In the genomic region with DNA sequence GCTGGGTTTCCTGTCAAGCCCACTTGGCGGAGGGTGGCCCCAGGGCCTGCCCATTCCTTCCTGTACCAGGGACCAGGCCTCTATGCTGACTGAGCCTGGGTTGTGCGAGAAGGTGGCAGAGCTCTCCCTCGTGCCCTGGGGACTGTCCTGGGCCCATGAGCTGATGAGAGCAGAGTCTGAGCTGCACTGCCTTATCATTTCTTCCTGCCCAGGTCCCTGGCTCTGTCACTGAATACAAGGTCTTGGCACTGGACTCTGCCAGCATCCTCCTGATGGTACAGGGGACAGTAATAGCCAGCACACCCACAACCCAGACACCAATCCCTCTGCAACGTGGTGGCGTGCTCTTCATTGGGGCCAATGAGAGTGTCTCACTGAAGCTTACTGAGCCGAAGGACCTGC, we compare ENCODE assay signal across 18 cellular contexts. TPM values are rescaled to one million over a fixed set of nuclear protein-coding genes. Genes with fewer than 3 reads are reported as not detected.
DNase-seq lines count a peak whose midpoint lies in the region; ATAC-seq and TF ChIP-seq lines count a peak whose summit lies in the region.
"Had no signal": no experiment of that assay in that cellular context is flagged by ENCODE, and none has a peak within 500 bp of the region (broad histone marks: within the 10 kb centered on the region; RNA-seq: fewer than 3 reads in every experiment).

No MANE protein-coding gene starts in this region.

- peaks cover 17 to 64% (median 24%) of the 10 kb centered on the region in 4 donors for H3K4me1 Mint-ChIP-seq in CD4-positive, CD25-positive, alpha-beta regulatory T cell
- peaks cover 22% of the 10 kb centered on the region for H3K4me1 Mint-ChIP-seq in activated naive CD4-positive, alpha-beta T cell treated with anti-CD3 and anti-CD28 coated beads for 36 hours (ENCODE audit: low read depth)

- no peak overlapping the region for H3K4me2 ChIP-seq in Karpas-422 (ENCODE audit: low read depth, low read length, poor library complexity, severe bottlenecking)
- H3K4me2 ChIP-seq: smooth muscle cell had no signal

- CTCF ChIA-PET in activated naive CD4-positive, alpha-beta T cell treated with anti-CD3 and anti-CD28 coated beads for 36 hours (lab: Charles Lee): interaction anchor here (6.6 kb wide), 1 partner anchor 126 kb away, joined by 79 read pairs; no protein-coding TSS in a partner anchor

- TF ChIP-seq CTCF in left ventricle myocardium inferior (IDR thresholded peaks at IDR 0.05; ENCODE audit: borderline replicate concordance): no peak

- peak overlapping the region in 2 of 3 donors; percentile 23 to 82 for H3K27ac Mint-ChIP-seq in CD4-positive, CD25-positive, alpha-beta regulatory T cell
- no peak overlapping the region for H3K27ac Mint-ChIP-seq in activated naive CD4-positive, alpha-beta T cell treated with anti-CD3 and anti-CD28 coated beads for 36 hours
- H3K27ac Mint-ChIP-seq: activated naive CD4-positive, alpha-beta T cell treated with anti-CD3 and anti-CD28 coated beads, Interleukin-2, amount 50 U/mL, for 72 hours had no signal

- H3K27ac ChIP-seq in CD4-positive, CD25-positive, alpha-beta regulatory T cell (ENCODE audit: insufficient read depth, low read length, poor library complexity, severe bottlenecking): peak overlapping the region; percentile 37
- H3K27ac ChIP-seq in Karpas-422 (ENCODE audit: low read length): no peak overlapping the region
- H3K27ac ChIP-seq in left ventricle myocardium inferior (replicated peaks): peak overlapping the region; percentile 59
- H3K27ac ChIP-seq: body of pancreas, prostate gland had no signal

- H3K9me3 Mint-ChIP-seq in CD4-positive, CD25-positive, alpha-beta regulatory T cell: no peaks in the 10 kb centered on the region
- no peaks in the 10 kb centered on the region for H3K9me3 Mint-ChIP-seq in activated naive CD4-positive, alpha-beta T cell treated with anti-CD3 and anti-CD28 coated beads for 36 hours
- H3K9me3 Mint-ChIP-seq: activated naive CD4-positive, alpha-beta T cell treated with anti-CD3 and anti-CD28 coated beads, Interleukin-2, amount 50 U/mL, for 72 hours; IgD-negative memory B cell had no signal

- H4K20me1 ChIP-seq in Karpas-422 (ENCODE audit: insufficient read depth, low read depth, low read length): no peaks in the 10 kb centered on the region

- H3K4me3 ChIP-seq in CD4-positive, CD25-positive, alpha-beta regulatory T cell (ENCODE audit: low read depth, low read length): no peak overlapping the region
- H3K4me3 ChIP-seq in Karpas-422 (ENCODE audit: low read length) (no peak overlapping the region), left ventricle myocardium inferior (no peak overlapping the region)
- H3K4me3 ChIP-seq: body of pancreas, prostate gland, smooth muscle cell had no signal

- H3K36me3 ChIP-seq in CD4-positive, CD25-positive, alpha-beta regulatory T cell (ENCODE audit: control insufficient read depth, insufficient read depth, low read length): peaks cover 39% of the 10 kb centered on the region
- H3K36me3 ChIP-seq in Karpas-422 (ENCODE audit: insufficient read depth, low read length) (peaks cover 29% of the 10 kb centered on the region), left ventricle myocardium inferior (peaks cover 51% of the 10 kb centered on the region)

- H3K9me3 ChIP-seq in CD4-positive, CD25-positive, alpha-beta regulatory T cell (ENCODE audit: control insufficient read depth in 2 of 2, low read length in 2 of 2): no peaks in the 10 kb centered on the region
- H3K9me3 ChIP-seq in Karpas-422 (ENCODE audit: low read length) (no peaks in the 10 kb centered on the region), left ventricle myocardium inferior (replicated peaks) (no peaks in the 10 kb centered on the region)
- H3K9me3 ChIP-seq: body of pancreas, Caco-2, prostate gland had no signal

- no peaks in the 10 kb centered on the region for H3K27me3 Mint-ChIP-seq in CD4-positive, CD25-positive, alpha-beta regulatory T cell
- no peaks in the 10 kb centered on the region for H3K27me3 Mint-ChIP-seq in activated naive CD4-positive, alpha-beta T cell treated with anti-CD3 and anti-CD28 coated beads for 36 hours (ENCODE audit: low read depth)
- H3K27me3 Mint-ChIP-seq: IgD-negative memory B cell had no signal

- no peaks in the 10 kb centered on the region for H3K79me2 ChIP-seq in Karpas-422 (ENCODE audit: low read length)

- intact Hi-C loops in left ventricle myocardium inferior (cut with micrococcal nuclease): no loop called here
- intact Hi-C loops in activated naive CD4-positive, alpha-beta T cell treated with anti-CD3 and anti-CD28 coated beads for 36 hours (cut with micrococcal nuclease): no loop called here

- H3K9ac ChIP-seq in Karpas-422 (ENCODE audit: low read length): no peak overlapping the region

- H2AFZ ChIP-seq in Karpas-422 (ENCODE audit: low read length): no peak overlapping the region

- peaks cover 39% of the 10 kb centered on the region for H3K4me1 ChIP-seq in CD4-positive, CD25-positive, alpha-beta regulatory T cell (ENCODE audit: control insufficient read depth, insufficient read depth, low read length, poor library complexity, severe bottlenecking)
- H3K4me1 ChIP-seq in Karpas-422 (ENCODE audit: low read length): peaks cover 21% of the 10 kb centered on the region
- H3K4me1 ChIP-seq in left ventricle myocardium inferior: peaks cover 47% of the 10 kb centered on the region
- H3K4me1 ChIP-seq: Caco-2 had no signal

- H3K4me3 Mint-ChIP-seq in CD4-positive, CD25-positive, alpha-beta regulatory T cell: no peak overlapping the region
- H3K4me3 Mint-ChIP-seq in activated naive CD4-positive, alpha-beta T cell treated with anti-CD3 and anti-CD28 coated beads for 36 hours: no peak overlapping the region
- H3K4me3 Mint-ChIP-seq: IgD-negative memory B cell had no signal

- peaks cover 30% of the 10 kb centered on the region for H3K36me3 Mint-ChIP-seq in CD4-positive, CD25-positive, alpha-beta regulatory T cell
- H3K36me3 Mint-ChIP-seq in activated naive CD4-positive, alpha-beta T cell treated with anti-CD3 and anti-CD28 coated beads for 36 hours (ENCODE audit: low read depth): peaks cover 29% of the 10 kb centered on the region

- DNase-seq in CD4-positive, CD25-positive, alpha-beta regulatory T cell: no peak
- DNase-seq in Karpas-422: peak; percentile 41
- DNase-seq in left ventricle myocardium inferior: peak; percentile 32
- DNase-seq in hypothalamus (lab: John Stamatoyannopoulos, UW): no peak
- DNase-seq in SK-N-DZ (ENCODE audit: low spot score): no peak
- DNase-seq in activated naive CD4-positive, alpha-beta T cell treated with anti-CD3 and anti-CD28 coated beads for 36 hours: no peak
- DNase-seq: activated T-cell treated with anti-CD3 and anti-CD28 coated beads for 4 hours, AML-193, body of pancreas, Caco-2, cortex of kidney, hippocampal formation, NCI-H187, NCI-H226 had no signal

- ATAC-seq in CD4-positive, CD25-positive, alpha-beta regulatory T cell (ENCODE audit: low read depth in 2 of 2): no peak
- ATAC-seq: activated naive CD4-positive, alpha-beta T cell treated with anti-CD3 and anti-CD28 coated beads, Interleukin-2, amount 50 U/mL, for 72 hours; body of pancreas had no signal

- no peaks in the 10 kb centered on the region for H3K27me3 ChIP-seq in CD4-positive, CD25-positive, alpha-beta regulatory T cell (ENCODE audit: control insufficient read depth, insufficient read depth, low read length)
- H3K27me3 ChIP-seq in Karpas-422 (ENCODE audit: low read length) (no peaks in the 10 kb centered on the region), left ventricle myocardium inferior (ENCODE audit: low read depth) (no peaks in the 10 kb centered on the region)
- H3K27me3 ChIP-seq: body of pancreas had no signal

- H3K9me2 ChIP-seq in Karpas-422 (replicated peaks; ENCODE audit: insufficient read depth, low read length): no peaks in the 10 kb centered on the region

RNA-seq across cellular contexts. Expression of gene MPI, which starts 7.5 kb away (rescaled TPM):
- 49.6 TPM for total RNA-seq in CD4-positive, CD25-positive, alpha-beta regulatory T cell
- polyA plus RNA-seq in CD4-positive, CD25-positive, alpha-beta regulatory T cell: 100 to 1,000 TPM in 2 of 4 donors, 10 to 100 TPM in 2; 77.2 to 108 (median 100.0) TPM
- total RNA-seq in Karpas-422 (2014; rRNA removed; shearing (Covaris generic); ENCODE audit: low replicate concordance): 73.7 and 78.8 TPM in 2 replicates
- total RNA-seq in left ventricle myocardium inferior: 52.3 TPM
- polyA plus RNA-seq in SK-N-DZ (2014; cell fraction: cytosol; rRNA removed): 70.1 and 107 TPM in 2 replicates
- 79.2 and 96.6 TPM in 2 replicates for polyA plus RNA-seq in SK-N-DZ (2014; cell fraction: nucleus; rRNA removed)
- 10 to 100 TPM; 55.2 to 56.1 TPM for total RNA-seq in activated naive CD4-positive, alpha-beta T cell treated with anti-CD3 and anti-CD28 coated beads for 36 hours

RNA-seq across cellular contexts. Expression of gene FAM219B, which starts 9.3 kb away (rescaled TPM):
- 79.7 TPM for total RNA-seq in CD4-positive, CD25-positive, alpha-beta regulatory T cell
- 10 to 100 TPM; 22.0 to 26.9 (median 24.8) TPM for polyA plus RNA-seq in CD4-positive, CD25-positive, alpha-beta regulatory T cell
- 58.8 and 69.5 TPM in 2 replicates for total RNA-seq in Karpas-422 (2014; rRNA removed; shearing (Covaris generic); ENCODE audit: low replicate concordance)
- total RNA-seq in left ventricle myocardium inferior: 108 TPM
- 103 TPM in 2 replicates for polyA plus RNA-seq in SK-N-DZ (2014; cell fraction: cytosol; rRNA removed)
- 264 and 306 TPM in 2 replicates for polyA plus RNA-seq in SK-N-DZ (2014; cell fraction: nucleus; rRNA removed)
- 10 to 100 TPM; 60.3 to 63.0 TPM for total RNA-seq in activated naive CD4-positive, alpha-beta T cell treated with anti-CD3 and anti-CD28 coated beads for 36 hours

RNA-seq across cellular contexts. Expression of gene SCAMP2, which starts 24.1 kb away (rescaled TPM):
- total RNA-seq in CD4-positive, CD25-positive, alpha-beta regulatory T cell: 107 TPM
- 100 to 1,000 TPM; 145 to 194 (median 159) TPM for polyA plus RNA-seq in CD4-positive, CD25-positive, alpha-beta regulatory T cell
- 37.1 and 54.9 TPM in 2 replicates for total RNA-seq in Karpas-422 (2014; rRNA removed; shearing (Covaris generic); ENCODE audit: low replicate concordance)
- total RNA-seq in left ventricle myocardium inferior: 40.7 TPM
- 35.8 and 40.7 TPM in 2 replicates for polyA plus RNA-seq in SK-N-DZ (2014; cell fraction: cytosol; rRNA removed)
- polyA plus RNA-seq in SK-N-DZ (2014; cell fraction: nucleus; rRNA removed): 17.2 and 33.3 TPM in 2 replicates
- 10 to 100 TPM; 60.6 TPM for total RNA-seq in activated naive CD4-positive, alpha-beta T cell treated with anti-CD3 and anti-CD28 coated beads for 36 hours

RNA-seq across cellular contexts. Expression of gene COX5A, which starts 40.6 kb away (rescaled TPM):
- total RNA-seq in CD4-positive, CD25-positive, alpha-beta regulatory T cell: 91.8 TPM
- polyA plus RNA-seq in CD4-positive, CD25-positive, alpha-beta regulatory T cell: 100 to 1,000 TPM; 383 to 512 (median 449) TPM
- total RNA-seq in Karpas-422 (2014; rRNA removed; shearing (Covaris generic); ENCODE audit: low replicate concordance): 135 and 229 TPM in 2 replicates
- 1,257 TPM for total RNA-seq in left ventricle myocardium inferior
- polyA plus RNA-seq in SK-N-DZ (2014; cell fraction: cytosol; rRNA removed): 284 and 377 TPM in 2 replicates
- polyA plus RNA-seq in SK-N-DZ (2014; cell fraction: nucleus; rRNA removed): 228 and 275 TPM in 2 replicates
- total RNA-seq in activated naive CD4-positive, alpha-beta T cell treated with anti-CD3 and anti-CD28 coated beads for 36 hours: 100 to 1,000 TPM; 346 to 348 TPM

RNA-seq across cellular contexts. Expression of gene ULK3, which starts 54.3 kb away (rescaled TPM):
- 54.4 TPM for total RNA-seq in CD4-positive, CD25-positive, alpha-beta regulatory T cell
- 10 to 100 TPM; 22.5 to 38.1 (median 34.7) TPM for polyA plus RNA-seq in CD4-positive, CD25-positive, alpha-beta regulatory T cell
- total RNA-seq in Karpas-422 (2014; rRNA removed; shearing (Covaris generic); ENCODE audit: low replicate concordance): 87.3 and 89.6 TPM in 2 replicates
- total RNA-seq in left ventricle myocardium inferior: 34.1 TPM
- 44.6 and 52.1 TPM in 2 replicates for polyA plus RNA-seq in SK-N-DZ (2014; cell fraction: cytosol; rRNA removed)
- polyA plus RNA-seq in SK-N-DZ (2014; cell fraction: nucleus; rRNA removed): 413 and 419 TPM in 2 replicates
- 10 to 100 TPM; 58.9 to 69.2 TPM for total RNA-seq in activated naive CD4-positive, alpha-beta T cell treated with anti-CD3 and anti-CD28 coated beads for 36 hours

Comparison
In these comparisons a context has a peak if more than half of its experiments do, and no peak if none do; other contexts are left out.
1. DNase-seq: peak in Karpas-422 (single experiment) and left ventricle myocardium inferior (single experiment); none in CD4-positive, CD25-positive, alpha-beta regulatory T cell (0 of 3), hypothalamus (0 of 51), SK-N-DZ (single experiment) and activated naive CD4-positive, alpha-beta T cell treated with anti-CD3 and anti-CD28 coated beads for 36 hours (single experiment).